In genomic region chr10:86336341-86336740, GRCh38 we compare ENCODE assay signal across 25 cellular contexts. TPM values are rescaled to one million over a fixed set of nuclear protein-coding genes. Genes with fewer than 3 reads are reported as not detected.
DNase-seq lines count a peak whose midpoint lies in the region; ATAC-seq and TF ChIP-seq lines count a peak whose summit lies in the region.
"Had no signal": no experiment of that assay in that cellular context is flagged by ENCODE, and none has a peak within 500 bp of the region (broad histone marks: within the 10 kb centered on the region; RNA-seq: fewer than 3 reads in every experiment).

No MANE protein-coding gene starts in this region.

- no peak overlapping the region for H3K4me3 Mint-ChIP-seq in activated B cell treated with CpG ODN at 0.5 μM for 24 hours
- no peak overlapping the region for H3K4me3 Mint-ChIP-seq in CD4-positive, alpha-beta T cell
- H3K4me3 Mint-ChIP-seq: CD8-positive, alpha-beta memory T cell had no signal

- H2AFZ ChIP-seq in neuronal stem cell (ENCODE audit: low read length) = no peak overlapping the region

- peaks cover 1% of the 10 kb centered on the region for H3K79me1 ChIP-seq in neuronal stem cell (ENCODE audit: low read depth, low read length)

- H3K4me1 ChIP-seq in heart right ventricle (no peaks in the 10 kb centered on the region), neuronal stem cell (ENCODE audit: control insufficient read depth in 2 of 2, insufficient read depth in 1 of 2, low read depth in 1 of 2, low read length in 2 of 2) (peaks cover 0 to 11% of the 10 kb centered on the region in 2 donors), upper lobe of right lung (no peaks in the 10 kb centered on the region)
- H3K4me1 ChIP-seq: A549 had no signal

- intact Hi-C loops in Right ventricle myocardium superior (cut with DNase I) = no loop called here
- intact Hi-C loops in heart right ventricle (cut with DNase I) = no loop called here
- intact Hi-C loops in activated B cell treated with CpG ODN at 0.5 μM for 24 hours (cut with micrococcal nuclease) = no loop called here
- intact Hi-C loops in upper lobe of right lung (cut with DNase I) = no loop called here
- intact Hi-C loops in CD4-positive, alpha-beta T cell (cut with DNase I, micrococcal nuclease) = no loop called here

- no peak overlapping the region for H3K27ac Mint-ChIP-seq in activated B cell treated with CpG ODN at 0.5 μM for 24 hours
- H3K27ac Mint-ChIP-seq in CD4-positive, alpha-beta T cell = no peak overlapping the region
- H3K27ac Mint-ChIP-seq: CD8-positive, alpha-beta memory T cell had no signal

- no peak overlapping the region for H3K18ac ChIP-seq in neuronal stem cell (ENCODE audit: low read length)

- no peak overlapping the region for H4K8ac ChIP-seq in neuronal stem cell (ENCODE audit: low read depth, low read length)

- H2BK12ac ChIP-seq in neuronal stem cell (ENCODE audit: low read length) = no peak overlapping the region

- H3K4me3 ChIP-seq in heart right ventricle = no peak overlapping the region
- H3K4me3 ChIP-seq in neuronal stem cell (ENCODE audit: low read length in 2 of 2) = no peak overlapping the region
- no peak overlapping the region for H3K4me3 ChIP-seq in upper lobe of right lung
- H3K4me3 ChIP-seq: A549; BLaER1 treated with 17β-estradiol and CSF1 and Interleukin-3, amounts not matched to agents 10 nM and 100 nM; SK-N-MC had no signal

- H3K23ac ChIP-seq in neuronal stem cell (ENCODE audit: low read depth, low read length, poor library complexity) = no peak overlapping the region

- peak overlapping the region; percentile 2 for H2AK5ac ChIP-seq in neuronal stem cell (ENCODE audit: low read depth, low read length)

- WGBS in heart right ventricle, 2 donors = 83 to 89% methylated on average over 10 of the region's 10 CpGs
- no CpG with 5 or more reads among the region's 10 CpGs for WGBS in neuronal stem cell (ENCODE audit: extremely low coverage in 2 of 2, insufficient read length in 2 of 2, insufficient replicate concordance in 1 of 2), 2 donors

- no peaks in the 10 kb centered on the region for H3K36me3 Mint-ChIP-seq in activated B cell treated with CpG ODN at 0.5 μM for 24 hours (ENCODE audit: low read depth)
- no peaks in the 10 kb centered on the region for H3K36me3 Mint-ChIP-seq in CD4-positive, alpha-beta T cell (ENCODE audit: low read depth)
- H3K36me3 Mint-ChIP-seq: CD8-positive, alpha-beta memory T cell had no signal

- H2BK15ac ChIP-seq in neuronal stem cell (ENCODE audit: low read length) = peak overlapping the region; percentile 31

- H3K27me3 ChIP-seq in heart right ventricle (peaks cover 0 to 4% (median 0%) of the 10 kb centered on the region in 7 donors), neuronal stem cell (ENCODE audit: control insufficient read depth in 3 of 3, insufficient read depth in 3 of 3, low read depth in 1 of 3, low read length in 3 of 3) (peaks cover 0 to 16% (median 0%) of the 10 kb centered on the region in 3 experiments), upper lobe of right lung (no peaks in the 10 kb centered on the region)
- no peaks in the 10 kb centered on the region for H3K27me3 ChIP-seq in CD4-positive, alpha-beta T cell (ENCODE audit: control insufficient read depth, insufficient read depth, low read length)
- H3K27me3 ChIP-seq: BLaER1 treated with 17β-estradiol and CSF1 and Interleukin-3, amounts not matched to agents 10 nM and 100 nM had no signal

- H3K9me3 ChIP-seq in heart right ventricle = no peaks in the 10 kb centered on the region
- H3K9me3 ChIP-seq in neuronal stem cell (replicated peaks in 1 of 2; ENCODE audit: control insufficient read depth in 2 of 2, insufficient read depth in 1 of 2, low read depth in 1 of 2, low read length in 2 of 2) = peaks cover 0 to 2% of the 10 kb centered on the region in 2 donors
- no peaks in the 10 kb centered on the region for H3K9me3 ChIP-seq in upper lobe of right lung
- no peaks in the 10 kb centered on the region for H3K9me3 ChIP-seq in CD4-positive, alpha-beta T cell (ENCODE audit: control insufficient read depth, low read length)
- H3K9me3 ChIP-seq: A549 had no signal

- H3K27ac ChIP-seq in heart right ventricle = no peak overlapping the region
- H3K27ac ChIP-seq in neuronal stem cell (replicated peaks; ENCODE audit: low read length) = no peak overlapping the region
- H3K27ac ChIP-seq in upper lobe of right lung = no peak overlapping the region
- H3K27ac ChIP-seq in CD4-positive, alpha-beta T cell (ENCODE audit: low read depth, low read length) = no peak overlapping the region
- H3K27ac ChIP-seq: A549; BLaER1 treated with 17β-estradiol and CSF1 and Interleukin-3, amounts not matched to agents 10 nM and 100 nM; HL-60; RWPE1; SK-N-MC had no signal

- no peak overlapping the region for H3K14ac ChIP-seq in neuronal stem cell (ENCODE audit: low read length)

- H3K36me3 ChIP-seq in heart right ventricle (no peaks in the 10 kb centered on the region), neuronal stem cell (replicated peaks in 1 of 2; ENCODE audit: control insufficient read depth in 2 of 2, insufficient read depth in 2 of 2, low read length in 2 of 2) (no peaks in the 10 kb centered on the region), upper lobe of right lung (no peaks in the 10 kb centered on the region)
- H3K36me3 ChIP-seq: BLaER1 treated with 17β-estradiol and CSF1 and Interleukin-3, amounts not matched to agents 10 nM and 100 nM had no signal

- no peak overlapping the region for H4K91ac ChIP-seq in neuronal stem cell (ENCODE audit: low read depth, low read length, poor library complexity)

- H3K4ac ChIP-seq in neuronal stem cell (ENCODE audit: low read length) = no peak overlapping the region

- H3K27me3 Mint-ChIP-seq in activated B cell treated with CpG ODN at 0.5 μM for 24 hours = peaks cover 11% of the 10 kb centered on the region
- peaks cover 12% of the 10 kb centered on the region for H3K27me3 Mint-ChIP-seq in CD4-positive, alpha-beta T cell

- no peaks in the 10 kb centered on the region for H3K4me1 Mint-ChIP-seq in activated B cell treated with CpG ODN at 0.5 μM for 24 hours
- H3K4me1 Mint-ChIP-seq in CD4-positive, alpha-beta T cell (ENCODE audit: low read depth) = no peaks in the 10 kb centered on the region
- H3K4me1 Mint-ChIP-seq: CD8-positive, alpha-beta memory T cell had no signal

- POLR2A ChIA-PET in activated B cell treated with CpG ODN at 0.5 μM for 24 hours (lab: Charles Lee) = no interaction called here
- POLR2A ChIA-PET in CD4-positive, alpha-beta T cell (lab: Charles Lee) = no interaction called here

- no peak overlapping the region for H2BK5ac ChIP-seq in neuronal stem cell (ENCODE audit: low read length)

- H3K4me2 ChIP-seq in neuronal stem cell (ENCODE audit: insufficient read depth, low read length, poor library complexity, severe bottlenecking) = no peak overlapping the region
- H3K4me2 ChIP-seq: A549; BLaER1 treated with 17β-estradiol and CSF1 and Interleukin-3, amounts not matched to agents 10 nM and 100 nM had no signal

- H3K9me3 Mint-ChIP-seq in activated B cell treated with CpG ODN at 0.5 μM for 24 hours = peaks cover 3% of the 10 kb centered on the region
- H3K9me3 Mint-ChIP-seq in CD4-positive, alpha-beta T cell = no peaks in the 10 kb centered on the region
- H3K9me3 Mint-ChIP-seq: CD8-positive, alpha-beta memory T cell had no signal

- H3K9ac ChIP-seq in neuronal stem cell (ENCODE audit: low read depth, low read length, poor library complexity) = no peak overlapping the region
- H3K9ac ChIP-seq: BLaER1 treated with 17β-estradiol and CSF1 and Interleukin-3, amounts not matched to agents 10 nM and 100 nM had no signal

- ATAC-seq in Right ventricle myocardium superior (ENCODE audit: poor library complexity) = no peak
- ATAC-seq in heart right ventricle = no peak
- no peak for ATAC-seq in activated B cell treated with CpG ODN at 0.5 μM for 24 hours (ENCODE audit: low read depth)
- no peak for ATAC-seq in upper lobe of right lung
- no peak for ATAC-seq in CD4-positive, alpha-beta T cell (ENCODE audit: poor library complexity)
- ATAC-seq: A549, HCT116, Panc1 had no signal

- CTCF ChIA-PET in activated B cell treated with CpG ODN at 0.5 μM for 24 hours (lab: Charles Lee) = no interaction called here
- CTCF ChIA-PET in CD4-positive, alpha-beta T cell (lab: Charles Lee) = no interaction called here

- H2BK120ac ChIP-seq in neuronal stem cell (ENCODE audit: low read depth, low read length) = no peak overlapping the region

- peak; percentile 13 for DNase-seq in Right ventricle myocardium superior
- no peak for DNase-seq in heart right ventricle
- peak; percentile 11 for DNase-seq in activated B cell treated with CpG ODN at 0.5 μM for 24 hours
- no peak for DNase-seq in neuronal stem cell (ENCODE audit: low spot score)
- peak; percentile 21 for DNase-seq in upper lobe of right lung
- no peak for DNase-seq in HT-29 (ENCODE audit: low spot score)
- no peak for DNase-seq in CD4-positive, alpha-beta T cell
- DNase-seq: AML-193, DMS 273 treated with DMSO at 0.1 percent for 48 hours, DMS79, EL, GDM1, NCI-H1092 treated with DMSO at 0.1 percent for 48 hours, NCI-H2029, NCI-H446, NCI-H524 treated with DMSO at 0.1 percent for 48 hours, SIG-M5 had no signal

- TF ChIP-seq CTCF in heart right ventricle (IDR thresholded peaks at IDR 0.05) (no peak), activated B cell treated with CpG ODN at 0.5 μM for 24 hours (IDR thresholded peaks at IDR 0.05) (no peak), upper lobe of right lung (IDR thresholded peaks at IDR 0.05) (no peak)
- TF ChIP-seq CTCF in CD4-positive, alpha-beta T cell (IDR thresholded peaks at IDR 0.05) = no peak

RNA-seq across cellular contexts. Expression of gene GRID1, which starts 30.3 kb away (rescaled TPM):
- total RNA-seq in Right ventricle myocardium superior (1.1 TPM), heart right ventricle (1 to 10 TPM in 9 of 10 donors, under 1 TPM in 1; 0.77 to 3.4 (median 1.9) TPM), activated B cell treated with CpG ODN at 0.5 μM for 24 hours (not detected in 2 replicates), upper lobe of right lung (3.0 TPM)
- 1 to 10 TPM in 1 of 2 donors, under 1 TPM in 1; 0.44 to 1.2 TPM for polyA plus RNA-seq in heart right ventricle
- polyA plus RNA-seq in neuronal stem cell (2013, experiment 1 of 2) = 0.70 TPM
- 0.89 TPM for polyA plus RNA-seq in neuronal stem cell (2013, experiment 2 of 2)
- total RNA-seq in HT-29 (2014; rRNA removed; shearing (Covaris generic)) = not detected in 2 replicates
- total RNA-seq in CD4-positive, alpha-beta T cell = not detected
- total RNA-seq: CD8-positive, alpha-beta memory T cell had no signal
- polyA plus RNA-seq: CD8-positive, alpha-beta memory T cell had no signal

Comparison
In these comparisons a context has a peak if more than half of its experiments do, and no peak if none do; other contexts are left out.
1. DNase-seq: peak in Right ventricle myocardium superior (single experiment), activated B cell treated with CpG ODN at 0.5 μM for 24 hours (single experiment) and upper lobe of right lung (single experiment); none in heart right ventricle (0 of 2), neuronal stem cell (single experiment), HT-29 (single experiment) and CD4-positive, alpha-beta T cell (0 of 10).